1 cellular context compared by ENCODE assay signal in genomic region chr17:43530303-43531081, GRCh38.
TF ChIP-seq lines count a peak whose summit lies in the region.

No MANE protein-coding gene starts in this region.

TF ChIP-seq in K562, 482 proteins besides CTCF, POLR2A, EP300 and RAD21 (continued from another document):
- TF ChIP-seq HCFC1 (IDR thresholded peaks at IDR 0.05; ENCODE audit: low read depth, low read length) (0 out of 2 replicates have a peak, but pooled peaks have one; percentile 25), TAF7 (tag; IDR thresholded peaks at IDR 0.05) (peak; percentile 56; the same call in 1 of the 2 replicates), BCOR (IDR thresholded peaks at IDR 0.05) (no peak), MGA (IDR thresholded peaks at IDR 0.05) (peak; percentile 55; the same call in 1 of the 2 replicates), CBFB (CRISPR knock-in tag; IDR thresholded peaks at IDR 0.05) (0 out of 2 replicates have a peak, but pooled peaks have one; percentile 21), BRD9 (IDR thresholded peaks at IDR 0.05; ENCODE audit: low read depth, partially characterized antibody) (no peak), EGR1 (conservative IDR thresholded peaks at IDR 0.05) (peak; percentile 39), DNMT1 (IDR thresholded peaks at IDR 0.05) (no peak), RBM39 (optimal IDR thresholded peaks at IDR 0.05; ENCODE audit: low read depth, low read length) (peak; percentile 17), ILF3 (IDR thresholded peaks at IDR 0.05; ENCODE audit: borderline replicate concordance) (no peak), TRIM24 (IDR thresholded peaks at IDR 0.05) (peak in 1 of 2 experiments; percentile 33; a peak in 1 of 4 replicates), FOXP4 (CRISPR knock-in tag; IDR thresholded peaks at IDR 0.05; ENCODE audit: borderline replicate concordance) (0 out of 2 replicates have a peak, but pooled peaks have one; percentile 19), ATF1 (CRISPR knock-in tag; IDR thresholded peaks at IDR 0.05) (no peak), ATF1 (tag; IDR thresholded peaks at IDR 0.05) (peak; percentile 37), NR2C1 (IDR thresholded peaks at IDR 0.05) (peak; percentile 27; the same call in 1 of the 2 replicates), NR2C1 (tag; IDR thresholded peaks at IDR 0.05) (0 out of 2 replicates have a peak, but pooled peaks have one; percentile 25), FOSL1 (tag; conservative IDR thresholded peaks at IDR 0.05) (0 out of 2 replicates have a peak, but pooled peaks have one; percentile 12), TEAD2 (tag; IDR thresholded peaks at IDR 0.05) (0 out of 2 replicates have a peak, but pooled peaks have one; percentile 32), HLTF (IDR thresholded peaks at IDR 0.05) (peak; percentile 62; the same call in 1 of the 2 replicates), SREBF2 (CRISPR knock-in tag; IDR thresholded peaks at IDR 0.05) (no peak), PCBP1 (IDR thresholded peaks at IDR 0.05; ENCODE audit: low read depth, low read length, poor library complexity, severe bottlenecking) (no peak), HMBOX1 (IDR thresholded peaks at IDR 0.05) (no peak)
